In genomic region chr4:52657630-52658501, GRCh38 we compare ENCODE assay signal across 8 cellular contexts. TPM values are rescaled to one million over a fixed set of nuclear protein-coding genes. Genes with fewer than 3 reads are reported as not detected.
DNase-seq lines count a peak whose midpoint lies in the region; ATAC-seq, FAIRE-seq and TF ChIP-seq lines count a peak whose summit lies in the region.

No MANE protein-coding gene starts in this region.

- dilution Hi-C loops in keratinocyte (cut with MboI; ENCODE audit: extremely low pct_ligation_motif_present, low sequenced_read_pairs): no loop called here

- no peak for FAIRE-seq in keratinocyte (lab: Jason Lieb, UNC)

- no peaks in the 10 kb centered on the region for H3K9me1 ChIP-seq in keratinocyte (ENCODE audit: control insufficient read depth, extremely low read depth, insufficient read depth, low read length)

- POLR2A ChIA-PET in CD8-positive, alpha-beta memory T cell (lab: Charles Lee): interaction anchor here (1.1 to 2.2 kb wide), 3 partner anchors 10 to 54 kb away, joined by 4 to 10 read pairs (median 5); no protein-coding TSS in a partner anchor

- no peaks in the 10 kb centered on the region for H3K27me3 ChIP-seq in CD8-positive, alpha-beta memory T cell (ENCODE audit: insufficient read depth, low read length, poor library complexity, severe bottlenecking)
- H3K27me3 ChIP-seq in brain microvascular endothelial cell (replicated peaks) (no peaks in the 10 kb centered on the region), keratinocyte (ENCODE audit: control insufficient read depth, extremely low read depth, insufficient read depth, low read length) (no peaks in the 10 kb centered on the region), subcutaneous abdominal adipose tissue (ENCODE audit: control insufficient read depth in 5 of 5, insufficient read depth in 4 of 5, low read length in 5 of 5) (no peaks in the 10 kb centered on the region)

- ATAC-seq in GM21447 (IDR thresholded peaks at IDR 0.05; ENCODE audit: unreplicated experiment): no peak

- no peak overlapping the region for H3K27ac ChIP-seq in CD8-positive, alpha-beta memory T cell (ENCODE audit: low read depth, low read length)
- H3K27ac ChIP-seq in brain microvascular endothelial cell (no peak overlapping the region), keratinocyte (ENCODE audit: control insufficient read depth, insufficient read depth, low read length) (no peak overlapping the region), subcutaneous abdominal adipose tissue (ENCODE audit: low read depth, low read length) (no peak overlapping the region)

- H3K9me3 Mint-ChIP-seq in CD8-positive, alpha-beta memory T cell: peaks cover 0 to 4% (median 1%) of the 10 kb centered on the region in 5 donors

- DNase-seq in CD8-positive, alpha-beta memory T cell: no peak
- DNase-seq in LNCaP clone FGC (ENCODE audit: low read depth): no peak
- DNase-seq in brain microvascular endothelial cell: no peak
- DNase-seq in keratinocyte (ENCODE audit: low read depth, low spot score): no peak
- no peak for DNase-seq in NOMO-1 treated with dmso at 0.1 percent for 144 hours (lab: John Stamatoyannopoulos, UW; ENCODE audit: unreplicated experiment)
- no peak for DNase-seq in NCI-H345 (lab: John Stamatoyannopoulos, UW)

- H3K36me3 ChIP-seq in CD8-positive, alpha-beta memory T cell (ENCODE audit: insufficient read depth, low read length): no peaks in the 10 kb centered on the region
- H3K36me3 ChIP-seq in brain microvascular endothelial cell (replicated peaks) (no peaks in the 10 kb centered on the region), keratinocyte (ENCODE audit: control insufficient read depth in 2 of 2, extremely low read depth in 1 of 2, insufficient read depth in 2 of 2, low read length in 2 of 2) (peaks cover 0 to 2% of the 10 kb centered on the region in 2 experiments), subcutaneous abdominal adipose tissue (ENCODE audit: control insufficient read depth in 5 of 5, insufficient read depth in 5 of 5, low read length in 5 of 5) (no peaks in the 10 kb centered on the region)

- H3K36me3 Mint-ChIP-seq in CD8-positive, alpha-beta memory T cell: peaks cover 1 to 11% (median 4%) of the 10 kb centered on the region in 3 donors

- TF ChIP-seq CTCF in LNCaP clone FGC (IDR thresholded peaks at IDR 0.05; ENCODE audit: control insufficient read depth, extremely low read depth, insufficient read depth) (no peak), brain microvascular endothelial cell (IDR thresholded peaks at IDR 0.05; ENCODE audit: low read depth, low read length, missing control alignments) (peak; percentile 6), keratinocyte (optimal IDR thresholded peaks at IDR 0.05 in 1 of 3, IDR thresholded peaks at IDR 0.05 in 1 of 3, conservative IDR thresholded peaks at IDR 0.05 in 1 of 3; ENCODE audit: extremely low read depth in 1 of 3, insufficient read depth in 2 of 3, low read length in 3 of 3) (no peak)

- peak overlapping the region; percentile 72 to 87 (median 82) for H3K4me3 Mint-ChIP-seq in CD8-positive, alpha-beta memory T cell

- peaks cover 33% of the 10 kb centered on the region for H3K79me2 ChIP-seq in keratinocyte (ENCODE audit: control insufficient read depth, insufficient read depth, low read length)

- H3K4me2 ChIP-seq in keratinocyte (ENCODE audit: control insufficient read depth, extremely low read depth, insufficient read depth, low read depth, low read length): peak overlapping the region; percentile 90

- no peak overlapping the region for H3K4me3 ChIP-seq in CD8-positive, alpha-beta memory T cell (ENCODE audit: low read length)
- peak overlapping the region; percentile 68 for H3K4me3 ChIP-seq in LNCaP clone FGC (ENCODE audit: low read depth, low read length)
- H3K4me3 ChIP-seq in brain microvascular endothelial cell (ENCODE audit: low read depth, low read length): peak overlapping the region; percentile 71
- H3K4me3 ChIP-seq in keratinocyte (ENCODE audit: control insufficient read depth in 2 of 3, extremely low read depth in 1 of 3, insufficient read depth in 2 of 3, low read depth in 1 of 3, low read length in 3 of 3): peak overlapping the region; percentile 76 to 83 (median 77)
- H3K4me3 ChIP-seq in subcutaneous abdominal adipose tissue (ENCODE audit: low read depth in 1 of 5, low read length in 5 of 5): peak overlapping the region; percentile 77 to 89 (median 81)

- CTCF ChIA-PET in CD8-positive, alpha-beta memory T cell (lab: Charles Lee): interaction anchor here (1.1 to 3.4 kb wide), 3 partner anchors 68 to 326 kb away, joined by 3 to 12 read pairs (median 3); no protein-coding TSS in a partner anchor

- H3K9ac ChIP-seq in keratinocyte (ENCODE audit: control insufficient read depth, extremely low read depth, insufficient read depth, low read length) (peak overlapping the region; percentile 85), subcutaneous abdominal adipose tissue (ENCODE audit: low read length in 5 of 5) (peak overlapping the region; percentile 28 to 86 (median 69))

- in situ Hi-C loops in brain microvascular endothelial cell (cut with HindIII; ENCODE audit: low pct_ligation_motif_present, low sequenced_read_pairs): no loop called here

- no peaks in the 10 kb centered on the region for H3K27me3 Mint-ChIP-seq in CD8-positive, alpha-beta memory T cell

- no peaks in the 10 kb centered on the region for H3K9me3 ChIP-seq in CD8-positive, alpha-beta memory T cell (ENCODE audit: low read length)
- H3K9me3 ChIP-seq in keratinocyte (ENCODE audit: control insufficient read depth, low read depth, low read length) (no peaks in the 10 kb centered on the region), subcutaneous abdominal adipose tissue (ENCODE audit: control insufficient read depth in 5 of 5, low read length in 5 of 5) (peaks cover 0 to 2% (median 0%) of the 10 kb centered on the region in 5 donors)

- no peak overlapping the region for H2AFZ ChIP-seq in keratinocyte (ENCODE audit: control insufficient read depth, low read length)

- H3K4me1 ChIP-seq in CD8-positive, alpha-beta memory T cell (ENCODE audit: insufficient read depth, low read length): peaks cover 9% of the 10 kb centered on the region
- H3K4me1 ChIP-seq in keratinocyte (ENCODE audit: control insufficient read depth, extremely low read depth, insufficient read depth, low read length): peaks cover 16% of the 10 kb centered on the region
- peaks cover 1 to 33% (median 26%) of the 10 kb centered on the region in 5 donors for H3K4me1 ChIP-seq in subcutaneous abdominal adipose tissue (ENCODE audit: control insufficient read depth in 5 of 5, insufficient read depth in 5 of 5, low read length in 5 of 5)

- peaks cover 31 to 54% (median 50%) of the 10 kb centered on the region in 3 donors for H3K4me1 Mint-ChIP-seq in CD8-positive, alpha-beta memory T cell

- H3K27ac Mint-ChIP-seq in CD8-positive, alpha-beta memory T cell: peak overlapping the region; percentile 6 to 91 (median 77)

- H4K20me1 ChIP-seq in keratinocyte (ENCODE audit: control insufficient read depth, extremely low read depth, insufficient read depth, low read length): no peaks in the 10 kb centered on the region

RNA-seq across cellular contexts. Expression of gene USP46, which starts 1.2 kb away (rescaled TPM):
- 10 to 100 TPM; 15.6 to 16.9 TPM for total RNA-seq in CD8-positive, alpha-beta memory T cell
- polyA plus RNA-seq in CD8-positive, alpha-beta memory T cell: 5.8 TPM
- 13.7 to 20.4 TPM (median 14.4 TPM) in 3 replicates for polyA plus RNA-seq in keratinocyte
- polyA plus RNA-seq in keratinocyte (2011; ENCODE audit: low read depth): 9.2 TPM
- 9.9 and 21.3 TPM in 2 replicates for polyA plus RNA-seq in keratinocyte (2011; cell fraction: cytosol; rRNA removed)
- 8.8 and 13.4 TPM in 2 replicates for polyA plus RNA-seq in keratinocyte (2011; cell fraction: nucleus; rRNA removed)
- polyA plus RNA-seq in keratinocyte (2012; ENCODE audit: low replicate concordance): 9.9 and 11.4 TPM in 2 replicates
- 10.7 to 29.0 TPM (median 21.7 TPM) in 3 replicates for polyA minus RNA-seq in keratinocyte
- polyA minus RNA-seq in keratinocyte (2011; cell fraction: cytosol; rRNA and poly(A)+ RNA removed): 11.7 TPM
- polyA minus RNA-seq in keratinocyte (2011; cell fraction: nucleus; rRNA and poly(A)+ RNA removed): 7.7 and 18.7 TPM in 2 replicates
